Comparison of ENCODE assay signal across 10 cellular contexts in the genomic region with DNA sequence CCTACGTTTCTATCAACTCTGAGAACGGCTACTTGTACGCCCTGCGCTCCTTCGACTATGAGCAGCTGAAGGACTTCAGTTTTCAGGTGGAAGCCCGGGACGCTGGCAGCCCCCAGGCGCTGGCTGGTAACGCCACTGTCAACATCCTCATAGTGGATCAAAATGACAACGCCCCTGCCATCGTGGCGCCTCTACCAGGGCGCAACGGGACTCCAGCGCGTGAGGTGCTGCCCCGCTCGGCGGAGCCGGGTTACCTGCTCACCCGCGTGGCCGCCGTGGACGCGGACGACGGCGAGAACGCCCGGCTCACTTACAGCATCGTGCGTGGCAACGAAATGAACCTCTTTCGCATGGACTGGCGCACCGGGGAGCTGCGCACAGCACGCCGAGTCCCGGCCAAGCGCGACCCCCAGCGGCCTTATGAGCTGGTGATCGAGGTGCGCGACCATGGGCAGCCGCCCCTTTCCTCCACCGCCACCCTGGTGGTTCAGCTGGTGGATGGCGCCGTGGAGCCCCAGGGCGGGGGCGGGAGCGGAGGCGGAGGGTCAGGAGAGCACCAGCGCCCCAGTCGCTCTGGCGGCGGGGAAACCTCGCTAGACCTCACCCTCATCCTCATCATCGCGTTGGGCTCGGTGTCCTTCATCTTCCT. TPM values are rescaled to one million over a fixed set of nuclear protein-coding genes. Genes with fewer than 3 reads are reported as not detected.
DNase-seq lines count a peak whose midpoint lies in the region; ATAC-seq, FAIRE-seq and TF ChIP-seq lines count a peak whose summit lies in the region.
"Had no signal": no experiment of that assay in that cellular context is flagged by ENCODE, and none has a peak within 500 bp of the region (broad histone marks: within the 10 kb centered on the region; RNA-seq: fewer than 3 reads in every experiment).

No MANE protein-coding gene starts in this region.

- H3K4me3 Mint-ChIP-seq in endothelial cell (ENCODE audit: unreplicated experiment): peak overlapping the region; percentile 89
- H3K4me3 Mint-ChIP-seq: activated B cell treated with CpG ODN at 0.5 μM for 24 hours had no signal

- no peak for TF ChIP-seq CTCF in AG04450 (IDR thresholded peaks at IDR 0.05; ENCODE audit: low read depth, low read length)
- TF ChIP-seq CTCF in endothelial cell (IDR thresholded peaks at IDR 0.05; ENCODE audit: unreplicated experiment): peak; percentile 45

- H3K9me3 ChIP-seq in AG04450 (ENCODE audit: control insufficient read depth, insufficient read depth, low read length) (peaks cover 3% of the 10 kb centered on the region; the same call in 1 of the 2 replicates), neuron (ENCODE audit: low read length) (no peaks in the 10 kb centered on the region)

- H3K36me3 Mint-ChIP-seq in endothelial cell (ENCODE audit: low read depth, unreplicated experiment): peaks cover 5% of the 10 kb centered on the region

- CTCF ChIA-PET in AG04450 (lab: Charles Lee): interaction anchor here (0.8 to 3.9 kb wide), 3 partner anchors 9 to 28 kb away, joined by 3 to 16 read pairs (median 3); no protein-coding TSS in a partner anchor

- H3K27me3 Mint-ChIP-seq in endothelial cell (ENCODE audit: unreplicated experiment): peaks cover 28% of the 10 kb centered on the region

- no peak for DNase-seq in AG04450 (ENCODE audit: low read depth, low spot score)
- peak; percentile 41 for DNase-seq in HTR-8/SVneo (ENCODE audit: insufficient read length, low spot score)
- DNase-seq in endothelial cell (ENCODE audit: low spot score): peak; percentile 59
- DNase-seq: activated B cell treated with CpG ODN at 0.5 μM for 24 hours had no signal

- no peaks in the 10 kb centered on the region for H3K36me3 ChIP-seq in neuron (ENCODE audit: insufficient read depth, low read length)

- no peak overlapping the region for H3K27ac Mint-ChIP-seq in endothelial cell (ENCODE audit: unreplicated experiment)
- H3K27ac Mint-ChIP-seq: activated B cell treated with CpG ODN at 0.5 μM for 24 hours had no signal

- peaks cover 13% of the 10 kb centered on the region for H3K4me1 ChIP-seq in neuron (ENCODE audit: insufficient read depth, low read length)

- peaks cover 27% of the 10 kb centered on the region for H3K4me1 Mint-ChIP-seq in endothelial cell (ENCODE audit: unreplicated experiment)

- H3K27ac ChIP-seq in AG04450 (ENCODE audit: low read depth, low read length): no peak overlapping the region

- POLR2A ChIA-PET in AG04450 (lab: Yijun Ruan, JAX): no interaction called here

- H3K9me3 Mint-ChIP-seq in endothelial cell (ENCODE audit: unreplicated experiment): no peaks in the 10 kb centered on the region
- H3K9me3 Mint-ChIP-seq: activated B cell treated with CpG ODN at 0.5 μM for 24 hours had no signal

- ATAC-seq in HG03097 (IDR thresholded peaks at IDR 0.05; ENCODE audit: low FRiP score, unreplicated experiment) (no peak), GM21717 (IDR thresholded peaks at IDR 0.05; ENCODE audit: unreplicated experiment) (no peak), GM19397 (IDR thresholded peaks at IDR 0.05; ENCODE audit: unreplicated experiment) (no peak), GM19023 (IDR thresholded peaks at IDR 0.05; ENCODE audit: unreplicated experiment) (no peak)

- H3K27me3 ChIP-seq in AG04450 (ENCODE audit: control insufficient read depth, insufficient read depth, low read length): peaks cover 54% of the 10 kb centered on the region
- H3K27me3 ChIP-seq in neuron (ENCODE audit: insufficient read depth, low read length): no peaks in the 10 kb centered on the region

- peak overlapping the region; percentile 69 for H3K4me3 ChIP-seq in AG04450 (ENCODE audit: low read depth, low read length)
- peak overlapping the region; percentile 54 for H3K4me3 ChIP-seq in neuron (ENCODE audit: low read length)

- H2AFZ ChIP-seq in neuron (ENCODE audit: low read depth, low read length): no peak overlapping the region

- FAIRE-seq in HTR-8/SVneo (lab: Jason Lieb, UNC): peak; percentile 93
- FAIRE-seq: islet of Langerhans had no signal

RNA-seq across cellular contexts. Expression of a gene that starts 2.7 kb away (rescaled TPM):
- 0.36 and 0.37 TPM in 2 replicates for polyA plus RNA-seq in AG04450 (2011; rRNA removed)
- 0.60 and 0.65 TPM in 2 replicates for polyA minus RNA-seq in AG04450 (2011; rRNA and poly(A)+ RNA removed)
- 10.8 TPM for total RNA-seq in endothelial cell (ENCODE audit: unreplicated experiment)
- total RNA-seq: activated B cell treated with CpG ODN at 0.5 μM for 24 hours had no signal
